In the genomic region with DNA sequence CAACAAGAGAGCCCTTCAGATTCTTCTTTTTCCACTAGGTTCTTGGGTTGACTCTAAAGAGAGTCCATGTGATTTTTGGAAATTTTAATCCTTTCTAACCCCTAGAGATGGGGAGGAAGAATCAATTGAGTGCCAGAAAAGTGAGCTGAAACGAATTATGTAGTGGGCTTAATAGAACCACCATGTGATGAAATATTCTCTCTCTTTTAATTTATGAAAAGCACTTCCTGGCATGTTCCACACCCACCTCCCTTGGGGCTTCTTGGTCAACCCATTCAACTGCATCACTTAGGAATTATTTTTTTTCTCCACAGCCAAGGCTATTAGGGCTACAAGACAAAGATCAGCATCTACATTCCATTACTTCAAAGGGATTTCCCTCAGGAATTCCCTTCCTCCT, we compare ENCODE assay signal across 21 cellular contexts.
DNase-seq lines count a peak whose midpoint lies in the region; ATAC-seq and TF ChIP-seq lines count a peak whose summit lies in the region.
"Had no signal": no experiment of that assay in that cellular context is flagged by ENCODE, and none has a peak within 500 bp of the region (broad histone marks: within the 10 kb centered on the region; RNA-seq: fewer than 3 reads in every experiment).

No MANE protein-coding gene starts in this region.

- WGBS in suprapubic skin: 31% methylated on average over 1 of the region's 1 CpG

- no peak for ATAC-seq in GM23338
- no peak for ATAC-seq in HG02884 (IDR thresholded peaks at IDR 0.05; ENCODE audit: unreplicated experiment)
- ATAC-seq: activated CD8-positive, alpha-beta T cell treated with anti-CD3 and anti-CD28 coated beads for 36 hours; foreskin keratinocyte; naive thymus-derived CD8-positive, alpha-beta T cell had no signal

- no peak overlapping the region for H3K4me3 ChIP-seq in astrocyte of the spinal cord (ENCODE audit: low read depth, low read length)
- H3K4me3 ChIP-seq in suprapubic skin: no peak overlapping the region
- no peak overlapping the region for H3K4me3 ChIP-seq in GM23338
- H3K4me3 ChIP-seq: pancreas, transverse colon had no signal

- no peak overlapping the region for H2AFZ ChIP-seq in GM23338

- H3K36me3 ChIP-seq in suprapubic skin: no peaks in the 10 kb centered on the region
- H3K36me3 ChIP-seq in GM23338 (ENCODE audit: insufficient read depth): no peaks in the 10 kb centered on the region
- H3K36me3 ChIP-seq: pancreas, transverse colon had no signal

- H3K4me2 ChIP-seq in GM23338: no peak overlapping the region

- H3K4me1 ChIP-seq in suprapubic skin (peaks cover 8% of the 10 kb centered on the region), GM23338 (ENCODE audit: insufficient read depth) (peaks cover 4% of the 10 kb centered on the region)
- H3K4me1 ChIP-seq: foreskin keratinocyte, pancreas, transverse colon had no signal

- no peak overlapping the region for H3K4me3 Mint-ChIP-seq in GM23338
- H3K4me3 Mint-ChIP-seq: activated CD8-positive, alpha-beta T cell treated with anti-CD3 and anti-CD28 coated beads for 36 hours; H9; memory B cell; naive thymus-derived CD8-positive, alpha-beta T cell had no signal

- TF ChIP-seq CTCF in astrocyte of the spinal cord (IDR thresholded peaks at IDR 0.05; ENCODE audit: low read depth, low read length) (no peak), suprapubic skin (IDR thresholded peaks at IDR 0.05) (no peak), GM23338 (conservative IDR thresholded peaks at IDR 0.05; ENCODE audit: low read depth in 2 of 2) (no peak)

- no peaks in the 10 kb centered on the region for H3K27me3 Mint-ChIP-seq in GM23338 (ENCODE audit: insufficient read depth, low read depth, poor library complexity)

- no peak for TF ChIP-seq POLR2A in suprapubic skin (IDR thresholded peaks at IDR 0.05)

- H3K9me3 Mint-ChIP-seq in GM23338: no peaks in the 10 kb centered on the region; the same call in 2 of the 3 replicates
- H3K9me3 Mint-ChIP-seq: activated CD8-positive, alpha-beta T cell treated with anti-CD3 and anti-CD28 coated beads for 36 hours; H9 had no signal

- peaks cover 11% of the 10 kb centered on the region for H3K4me1 Mint-ChIP-seq in GM23338
- H3K4me1 Mint-ChIP-seq: naive thymus-derived CD8-positive, alpha-beta T cell had no signal

- no peaks in the 10 kb centered on the region; the same call in 1 of the 2 replicates for H3K9me2 ChIP-seq in GM23338 (ENCODE audit: insufficient read depth)

- no peaks in the 10 kb centered on the region for H3K9me3 ChIP-seq in suprapubic skin
- H3K9me3 ChIP-seq: pancreas, transverse colon had no signal

- H4K20me1 ChIP-seq in GM23338 (replicated peaks; ENCODE audit: insufficient read depth): no peaks in the 10 kb centered on the region

- H3K27ac Mint-ChIP-seq in GM23338: no peak overlapping the region; the same call in 1 of the 2 replicates
- H3K27ac Mint-ChIP-seq: activated CD8-positive, alpha-beta T cell treated with anti-CD3 and anti-CD28 coated beads for 36 hours; H9; memory B cell; naive thymus-derived CD8-positive, alpha-beta T cell had no signal

- no peak for TF ChIP-seq EP300 in suprapubic skin (IDR thresholded peaks at IDR 0.05)

- no peaks in the 10 kb centered on the region for H3K79me2 ChIP-seq in GM23338 (replicated peaks; ENCODE audit: insufficient read depth)

- no peaks in the 10 kb centered on the region for H3K36me3 Mint-ChIP-seq in GM23338 (ENCODE audit: low read depth)
- H3K36me3 Mint-ChIP-seq: memory B cell; naive thymus-derived CD8-positive, alpha-beta T cell had no signal

- in situ Hi-C loops in astrocyte of the spinal cord (cut with HindIII; ENCODE audit: low sequenced_read_pairs): no loop called here

- H3K27ac ChIP-seq in suprapubic skin (no peak overlapping the region), GM23338 (ENCODE audit: low read depth) (no peak overlapping the region)
- H3K27ac ChIP-seq: foreskin keratinocyte, pancreas, transverse colon had no signal

- peak; percentile 29 for DNase-seq in LoVo (ENCODE audit: low spot score)
- DNase-seq in astrocyte of the spinal cord (ENCODE audit: low read depth, low spot score): peak; percentile 19
- DNase-seq in kidney tubule cell (ENCODE audit: low spot score): peak; percentile 30
- DNase-seq in suprapubic skin (ENCODE audit: low spot score in 2 of 2): peak; percentile 63 to 78
- DNase-seq in GM23338 (ENCODE audit: low spot score): no peak
- DNase-seq in ecto neural progenitor cell (ENCODE audit: low spot score): no peak
- DNase-seq: activated CD8-positive, alpha-beta T cell treated with anti-CD3 and anti-CD28 coated beads for 36 hours; activated naive CD4-positive, alpha-beta T cell; DND-41; foreskin keratinocyte; H9; kidney; naive thymus-derived CD8-positive, alpha-beta T cell; NCI-H1105; NCI-H510A treated with DMSO at 0.1 percent for 48 hours; pancreas; stimulated activated naive CD4-positive, alpha-beta T cell treated with Interleukin-2 at 50 U/mL for 16 hours; T-helper 9 cell; transverse colon had no signal

- no peaks in the 10 kb centered on the region for H3F3A ChIP-seq in GM23338 (replicated peaks; ENCODE audit: low read depth)

- H3K27me3 ChIP-seq in suprapubic skin (no peaks in the 10 kb centered on the region), GM23338 (ENCODE audit: insufficient read depth) (no peaks in the 10 kb centered on the region)
- H3K27me3 ChIP-seq: foreskin keratinocyte, pancreas, transverse colon had no signal

TF ChIP-seq in GM23338, 12 proteins besides CTCF, POLR2A, EP300 and RAD21 (continues in another document):
- TF ChIP-seq NANOG (IDR thresholded peaks at IDR 0.05; ENCODE audit: borderline replicate concordance) (no peak), ZNF114 (CRISPR knock-in tag; IDR thresholded peaks at IDR 0.05) (no peak), JUNB (IDR thresholded peaks at IDR 0.05; ENCODE audit: unreplicated experiment) (no peak)
- TF ChIP-seq, protein P1, sequence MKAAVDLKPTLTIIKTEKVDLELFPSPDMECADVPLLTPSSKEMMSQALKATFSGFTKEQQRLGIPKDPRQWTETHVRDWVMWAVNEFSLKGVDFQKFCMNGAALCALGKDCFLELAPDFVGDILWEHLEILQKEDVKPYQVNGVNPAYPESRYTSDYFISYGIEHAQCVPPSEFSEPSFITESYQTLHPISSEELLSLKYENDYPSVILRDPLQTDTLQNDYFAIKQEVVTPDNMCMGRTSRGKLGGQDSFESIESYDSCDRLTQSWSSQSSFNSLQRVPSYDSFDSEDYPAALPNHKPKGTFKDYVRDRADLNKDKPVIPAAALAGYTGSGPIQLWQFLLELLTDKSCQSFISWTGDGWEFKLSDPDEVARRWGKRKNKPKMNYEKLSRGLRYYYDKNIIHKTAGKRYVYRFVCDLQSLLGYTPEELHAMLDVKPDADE (IDR thresholded peaks at IDR 0.05): no peak
- TF ChIP-seq, protein P2, sequence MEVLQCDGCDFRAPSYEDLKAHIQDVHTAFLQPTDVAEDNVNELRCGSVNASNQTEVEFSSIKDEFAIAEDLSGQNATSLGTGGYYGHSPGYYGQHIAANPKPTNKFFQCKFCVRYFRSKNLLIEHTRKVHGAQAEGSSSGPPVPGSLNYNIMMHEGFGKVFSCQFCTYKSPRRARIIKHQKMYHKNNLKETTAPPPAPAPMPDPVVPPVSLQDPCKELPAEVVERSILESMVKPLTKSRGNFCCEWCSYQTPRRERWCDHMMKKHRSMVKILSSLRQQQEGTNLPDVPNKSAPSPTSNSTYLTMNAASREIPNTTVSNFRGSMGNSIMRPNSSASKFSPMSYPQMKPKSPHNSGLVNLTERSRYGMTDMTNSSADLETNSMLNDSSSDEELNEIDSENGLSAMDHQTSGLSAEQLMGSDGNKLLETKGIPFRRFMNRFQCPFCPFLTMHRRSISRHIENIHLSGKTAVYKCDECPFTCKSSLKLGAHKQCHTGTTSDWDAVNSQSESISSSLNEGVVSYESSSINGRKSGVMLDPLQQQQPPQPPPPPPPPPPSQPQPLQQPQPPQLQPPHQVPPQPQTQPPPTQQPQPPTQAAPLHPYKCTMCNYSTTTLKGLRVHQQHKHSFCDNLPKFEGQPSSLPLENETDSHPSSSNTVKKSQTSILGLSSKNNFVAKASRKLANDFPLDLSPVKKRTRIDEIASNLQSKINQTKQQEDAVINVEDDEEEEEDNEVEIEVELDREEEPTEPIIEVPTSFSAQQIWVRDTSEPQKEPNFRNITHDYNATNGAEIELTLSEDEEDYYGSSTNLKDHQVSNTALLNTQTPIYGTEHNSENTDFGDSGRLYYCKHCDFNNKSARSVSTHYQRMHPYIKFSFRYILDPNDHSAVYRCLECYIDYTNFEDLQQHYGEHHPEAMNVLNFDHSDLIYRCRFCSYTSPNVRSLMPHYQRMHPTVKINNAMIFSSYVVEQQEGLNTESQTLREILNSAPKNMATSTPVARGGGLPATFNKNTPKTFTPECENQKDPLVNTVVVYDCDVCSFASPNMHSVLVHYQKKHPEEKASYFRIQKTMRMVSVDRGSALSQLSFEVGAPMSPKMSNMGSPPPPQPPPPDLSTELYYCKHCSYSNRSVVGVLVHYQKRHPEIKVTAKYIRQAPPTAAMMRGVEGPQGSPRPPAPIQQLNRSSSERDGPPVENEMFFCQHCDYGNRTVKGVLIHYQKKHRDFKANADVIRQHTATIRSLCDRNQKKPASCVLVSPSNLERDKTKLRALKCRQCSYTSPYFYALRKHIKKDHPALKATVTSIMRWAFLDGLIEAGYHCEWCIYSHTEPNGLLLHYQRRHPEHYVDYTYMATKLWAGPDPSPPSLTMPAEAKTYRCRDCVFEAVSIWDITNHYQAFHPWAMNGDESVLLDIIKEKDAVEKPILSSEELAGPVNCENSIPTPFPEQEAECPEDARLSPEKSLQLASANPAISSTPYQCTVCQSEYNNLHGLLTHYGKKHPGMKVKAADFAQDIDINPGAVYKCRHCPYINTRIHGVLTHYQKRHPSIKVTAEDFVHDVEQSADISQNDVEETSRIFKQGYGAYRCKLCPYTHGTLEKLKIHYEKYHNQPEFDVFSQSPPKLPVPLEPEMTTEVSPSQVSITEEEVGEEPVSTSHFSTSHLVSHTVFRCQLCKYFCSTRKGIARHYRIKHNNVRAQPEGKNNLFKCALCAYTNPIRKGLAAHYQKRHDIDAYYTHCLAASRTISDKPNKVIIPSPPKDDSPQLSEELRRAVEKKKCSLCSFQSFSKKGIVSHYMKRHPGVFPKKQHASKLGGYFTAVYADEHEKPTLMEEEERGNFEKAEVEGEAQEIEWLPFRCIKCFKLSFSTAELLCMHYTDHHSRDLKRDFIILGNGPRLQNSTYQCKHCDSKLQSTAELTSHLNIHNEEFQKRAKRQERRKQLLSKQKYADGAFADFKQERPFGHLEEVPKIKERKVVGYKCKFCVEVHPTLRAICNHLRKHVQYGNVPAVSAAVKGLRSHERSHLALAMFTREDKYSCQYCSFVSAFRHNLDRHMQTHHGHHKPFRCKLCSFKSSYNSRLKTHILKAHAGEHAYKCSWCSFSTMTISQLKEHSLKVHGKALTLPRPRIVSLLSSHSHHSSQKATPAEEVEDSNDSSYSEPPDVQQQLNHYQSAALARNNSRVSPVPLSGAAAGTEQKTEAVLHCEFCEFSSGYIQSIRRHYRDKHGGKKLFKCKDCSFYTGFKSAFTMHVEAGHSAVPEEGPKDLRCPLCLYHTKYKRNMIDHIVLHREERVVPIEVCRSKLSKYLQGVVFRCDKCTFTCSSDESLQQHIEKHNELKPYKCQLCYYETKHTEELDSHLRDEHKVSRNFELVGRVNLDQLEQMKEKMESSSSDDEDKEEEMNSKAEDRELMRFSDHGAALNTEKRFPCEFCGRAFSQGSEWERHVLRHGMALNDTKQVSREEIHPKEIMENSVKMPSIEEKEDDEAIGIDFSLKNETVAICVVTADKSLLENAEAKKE (CRISPR knock-in tag; IDR thresholded peaks at IDR 0.05): no peak

Comparison
In these comparisons a context has a peak if more than half of its experiments do, and no peak if none do; other contexts are left out.
1. DNase-seq: peak in LoVo (single experiment), astrocyte of the spinal cord (single experiment), kidney tubule cell (single experiment) and suprapubic skin (2 of 2); none in GM23338 (single experiment) and ecto neural progenitor cell (single experiment).